In genomic region chr17:73311781-73312641, GRCh38 we compare ENCODE assay signal across 8 cellular contexts. TPM values are rescaled to one million over a fixed set of nuclear protein-coding genes. Genes with fewer than 3 reads are reported as not detected.
DNase-seq lines count a peak whose midpoint lies in the region; ATAC-seq and TF ChIP-seq lines count a peak whose summit lies in the region.

Gene CDC42EP4 (minus strand): TSS chr17:73312001. CDS start chr17:73286500, 25,501 bp downstream.

- no peak for TF ChIP-seq CTCF in OCI-LY3 (IDR thresholded peaks at IDR 0.05; ENCODE audit: low read depth, low read length)
- TF ChIP-seq CTCF in epithelial cell of proximal tubule (conservative IDR thresholded peaks at IDR 0.05; ENCODE audit: low read depth, low read length): no peak
- TF ChIP-seq CTCF in mucosa of descending colon (IDR thresholded peaks at IDR 0.05): no peak

- peak within 1 kb of the TSS; percentile 60 for H3K9ac ChIP-seq in OCI-LY3 (ENCODE audit: low read length)

- H4K20me1 ChIP-seq in OCI-LY3 (ENCODE audit: insufficient read depth, low read length): no peaks in the 10 kb centered on the region

- peaks cover 16% of the 10 kb centered on the region for H3K4me1 ChIP-seq in OCI-LY3 (ENCODE audit: low read length)
- H3K4me1 ChIP-seq in mucosa of descending colon (ENCODE audit: low read depth): peaks cover 32% of the 10 kb centered on the region

- intact Hi-C loops in mucosa of descending colon (cut with DNase I, micrococcal nuclease): no loop called here

- H3K4me2 ChIP-seq in OCI-LY3 (ENCODE audit: low read length): peak within 1 kb of the TSS; percentile 95

- peak within 1 kb of the TSS; percentile 67 for H3K27ac Mint-ChIP-seq in activated T-cell treated with anti-CD3 and anti-CD28 coated beads, Interleukin-2, amount 50 U/mL, for 24 hours

- no peaks in the 10 kb centered on the region for H3K9me3 ChIP-seq in OCI-LY3 (ENCODE audit: insufficient read depth, low read length)
- H3K9me3 ChIP-seq in mucosa of descending colon: no peaks in the 10 kb centered on the region

- peaks cover 16% of the 10 kb centered on the region for H3K4me1 Mint-ChIP-seq in activated T-cell treated with anti-CD3 and anti-CD28 coated beads, Interleukin-2, amount 50 U/mL, for 24 hours (ENCODE audit: low read depth)

- no peaks in the 10 kb centered on the region for H3K36me3 Mint-ChIP-seq in activated T-cell treated with anti-CD3 and anti-CD28 coated beads, Interleukin-2, amount 50 U/mL, for 24 hours (ENCODE audit: low read depth)

- H3K4me3 Mint-ChIP-seq in activated T-cell treated with anti-CD3 and anti-CD28 coated beads, Interleukin-2, amount 50 U/mL, for 24 hours: peak within 1 kb of the TSS; percentile 81

- H3K27ac ChIP-seq in OCI-LY3 (ENCODE audit: low read length): no peak within 1 kb of the TSS

- H3K4me3 ChIP-seq in OCI-LY3 (ENCODE audit: low read length): peak within 1 kb of the TSS; percentile 86
- peak within 1 kb of the TSS; percentile 100 for H3K4me3 ChIP-seq in epithelial cell of proximal tubule (ENCODE audit: low read depth, low read length)
- H3K4me3 ChIP-seq in mucosa of descending colon: peak within 1 kb of the TSS; percentile 97

- no peaks in the 10 kb centered on the region for H3K79me2 ChIP-seq in OCI-LY3 (ENCODE audit: low read length)

- ATAC-seq in GM21367 (IDR thresholded peaks at IDR 0.05; ENCODE audit: unreplicated experiment): peak; percentile 80
- peak; percentile 78 for ATAC-seq in mucosa of descending colon

- no peaks in the 10 kb centered on the region for H3K9me3 Mint-ChIP-seq in activated T-cell treated with anti-CD3 and anti-CD28 coated beads, Interleukin-2, amount 50 U/mL, for 24 hours

- peaks cover 47% of the 10 kb centered on the region for H3K27me3 ChIP-seq in OCI-LY3 (ENCODE audit: low read depth, low read length)

- peak within 1 kb of the TSS; percentile 84; the same call in 1 of the 2 replicates for H2AFZ ChIP-seq in OCI-LY3 (ENCODE audit: low read depth, low read length)

- peaks cover 8% of the 10 kb centered on the region for H3K27me3 Mint-ChIP-seq in activated T-cell treated with anti-CD3 and anti-CD28 coated beads, Interleukin-2, amount 50 U/mL, for 24 hours

- H3K36me3 ChIP-seq in OCI-LY3 (replicated peaks; ENCODE audit: low read depth, low read length): no peaks in the 10 kb centered on the region
- H3K36me3 ChIP-seq in mucosa of descending colon (ENCODE audit: low read depth): no peaks in the 10 kb centered on the region

- in situ Hi-C loops in Caki2 (cut with HindIII; ENCODE audit: low pct_unique_long_range_greater_than_20kb, low sequenced_read_pairs): no loop called here

- DNase-seq in Caki2 (ENCODE audit: low read depth) (peak; percentile 94), HT1080 (ENCODE audit: low read depth) (peak; percentile 92), epithelial cell of proximal tubule (ENCODE audit: low read depth) (no peak), mucosa of descending colon (peak; percentile 96 to 98 (median 97))
- DNase-seq in activated T-cell treated with anti-CD3 and anti-CD28 coated beads, Interleukin-2, amount 50 U/mL, for 24 hours: peak; percentile 91
- peak; percentile 63 to 70 for DNase-seq in stimulated activated CD8-positive, alpha-beta memory T cell treated with anti-CD3 and anti-CD28 coated beads, Interleukin-4, amount 100 ng/mL, for 1 hour (ENCODE audit: low read depth in 2 of 2, low spot score in 1 of 2)

RNA-seq across cellular contexts. Expression of gene CDC42EP4, which starts in this region (rescaled TPM):
- 50.8 and 54.9 TPM in 2 replicates for total RNA-seq in Caki2 (2014; rRNA removed; shearing (Covaris generic); ENCODE audit: low replicate concordance)
- total RNA-seq in HT1080 (2014; rRNA removed; shearing (Covaris generic)): 27.2 and 37.0 TPM in 2 replicates
- polyA plus RNA-seq in HT1080 (2015; cell fraction: cytosol; rRNA removed): 29.5 and 32.4 TPM in 2 replicates
- 14.0 and 16.8 TPM in 2 replicates for polyA plus RNA-seq in HT1080 (2015; cell fraction: nucleus; rRNA removed)
- total RNA-seq in epithelial cell of proximal tubule: 46.8 and 115 TPM in 2 replicates
- total RNA-seq in mucosa of descending colon: 10 to 100 TPM; 54.6 to 95.2 (median 75.9) TPM
